In the genomic region with DNA sequence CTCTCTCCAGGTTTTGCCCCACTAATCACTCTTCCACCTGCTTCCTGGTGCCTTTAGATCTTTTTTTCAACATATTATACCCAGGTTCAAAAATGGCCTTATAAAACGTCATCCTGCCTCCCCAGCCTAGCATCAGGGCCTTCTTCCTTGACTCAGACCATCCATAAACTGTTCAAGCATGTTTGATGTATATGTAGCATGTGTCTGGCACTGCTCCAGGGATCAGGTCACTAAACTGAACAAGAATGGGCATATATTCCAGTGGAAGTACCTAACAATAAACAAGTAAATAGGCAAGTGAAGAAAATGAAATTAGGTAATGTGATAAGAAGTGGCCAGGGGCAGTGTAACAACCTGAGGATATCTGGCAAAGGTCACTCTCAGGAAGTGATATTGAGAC, we compare ENCODE assay signal across 14 cellular contexts.
"Had no signal": no experiment of that assay in that cellular context is flagged by ENCODE, and none has a peak within 500 bp of the region (broad histone marks: within the 10 kb centered on the region; RNA-seq: fewer than 3 reads in every experiment).

No MANE protein-coding gene starts in this region.

- H3K4me1 ChIP-seq: parathyroid adenoma, thyroid gland, vagina had no signal

- H3K27ac ChIP-seq: cardiac muscle cell, parathyroid adenoma, thyroid gland, vagina had no signal

- H3K79me2 ChIP-seq: parathyroid adenoma had no signal

- H3K27ac Mint-ChIP-seq: activated naive CD8-positive, alpha-beta T cell; mesothelial cell of epicardium; T-helper 2 cell treated with Interferon-gamma antibody and Interleukin-4, amounts not matched to agents 5 μg/mL and 100 μg/mL, for 36 hours had no signal

- H3K9me3 ChIP-seq: thyroid gland, vagina had no signal

- DNase-seq: activated gamma-delta T cell; activated T-cell treated with anti-CD3 and anti-CD28 coated beads, Interleukin-2, amount 50 U/mL, for 1 hour; hypothalamus; retina; thyroid gland had no signal

- H3K4me3 Mint-ChIP-seq: activated naive CD8-positive, alpha-beta T cell; mesothelial cell of epicardium; T-helper 2 cell treated with Interferon-gamma antibody and Interleukin-4, amounts not matched to agents 5 μg/mL and 100 μg/mL, for 36 hours had no signal

- FAIRE-seq: colon had no signal

- H3K4me3 ChIP-seq: cardiac muscle cell, skin epidermis, thyroid gland, vagina had no signal

- H3K36me3 ChIP-seq: cardiac muscle cell, thyroid gland, vagina had no signal

- H3K9ac ChIP-seq: parathyroid adenoma had no signal

- H3K27me3 ChIP-seq: cardiac muscle cell, thyroid gland, vagina had no signal

- ATAC-seq: activated CD4-positive, CD25-positive, alpha-beta regulatory T cell treated with anti-CD3 and anti-CD28 coated beads, Interleukin-2, amount 50 U/mL, for 24 hours had no signal
